Comparison of ENCODE assay signal across 13 cellular contexts in genomic region chr11:128524172-128524571, GRCh38.
DNase-seq lines count a peak whose midpoint lies in the region; ATAC-seq, FAIRE-seq and TF ChIP-seq lines count a peak whose summit lies in the region.
"Had no signal": no experiment of that assay in that cellular context is flagged by ENCODE, and none has a peak within 500 bp of the region (broad histone marks: within the 10 kb centered on the region; RNA-seq: fewer than 3 reads in every experiment).

No MANE protein-coding gene starts in this region.

- no peaks in the 10 kb centered on the region for H3K9me3 ChIP-seq in thoracic aorta

- H3K4me3 ChIP-seq in foreskin fibroblast (ENCODE audit: low read depth in 1 of 2, low read length in 2 of 2) (no peak overlapping the region), thoracic aorta (no peak overlapping the region)
- H3K4me3 ChIP-seq: K562 had no signal

- no peaks in the 10 kb centered on the region for H3K36me3 ChIP-seq in thoracic aorta

- peak overlapping the region; percentile 96 for H3K4me3 Mint-ChIP-seq in activated naive CD4-positive, alpha-beta T cell treated with anti-CD3 and anti-CD28 coated beads, Interleukin-2, amount 10 ng/mL, durations not matched to agents 7 days and 5 days
- peak overlapping the region; percentile 96 for H3K4me3 Mint-ChIP-seq in activated CD8-positive, alpha-beta T cell treated with anti-CD3 and anti-CD28 coated beads, Interleukin-2, amount 10 ng/mL, durations not matched to agents 7 days and 5 days

- FAIRE-seq in urothelium cell line (lab: Jason Lieb, UNC): no peak
- FAIRE-seq: K562 had no signal

- POLR2A ChIA-PET in activated CD8-positive, alpha-beta T cell treated with anti-CD3 and anti-CD28 coated beads, Interleukin-2, amount 10 ng/mL, durations not matched to agents 7 days and 5 days (lab: Charles Lee): interaction anchor here (0.9 to 20.4 kb wide), 13 partner anchors 15 to 225 kb away, joined by 3 to 652 read pairs (median 6); no protein-coding TSS in a partner anchor

- no peaks in the 10 kb centered on the region for H3K9me3 Mint-ChIP-seq in activated naive CD4-positive, alpha-beta T cell treated with anti-CD3 and anti-CD28 coated beads, Interleukin-2, amount 10 ng/mL, durations not matched to agents 7 days and 5 days
- H3K9me3 Mint-ChIP-seq in activated CD8-positive, alpha-beta T cell treated with anti-CD3 and anti-CD28 coated beads, Interleukin-2, amount 10 ng/mL, durations not matched to agents 7 days and 5 days (ENCODE audit: insufficient read depth): no peaks in the 10 kb centered on the region

- H3K27me3 Mint-ChIP-seq in activated naive CD4-positive, alpha-beta T cell treated with anti-CD3 and anti-CD28 coated beads, Interleukin-2, amount 10 ng/mL, durations not matched to agents 7 days and 5 days: no peaks in the 10 kb centered on the region
- H3K27me3 Mint-ChIP-seq in activated CD8-positive, alpha-beta T cell treated with anti-CD3 and anti-CD28 coated beads, Interleukin-2, amount 10 ng/mL, durations not matched to agents 7 days and 5 days (ENCODE audit: low read depth): no peaks in the 10 kb centered on the region

- no peak for DNase-seq in activated naive CD4-positive, alpha-beta T cell treated with anti-CD3 and anti-CD28 coated beads, Interleukin-2, amount 10 ng/mL, durations not matched to agents 7 days and 5 days
- no peak for DNase-seq in activated naive CD4-positive, alpha-beta T cell treated with Interleukin-2 at 50 U/mL for 16 hours
- DNase-seq in activated CD8-positive, alpha-beta T cell treated with anti-CD3 and anti-CD28 coated beads, Interleukin-2, amount 10 ng/mL, durations not matched to agents 7 days and 5 days: no peak
- DNase-seq in foreskin fibroblast: peak; percentile 48 to 66
- no peak for DNase-seq in thoracic aorta (ENCODE audit: low spot score)
- no peak for DNase-seq in COLO668 (lab: John Stamatoyannopoulos, UW; ENCODE audit: unreplicated experiment)
- DNase-seq in NCI-H1436 (lab: John Stamatoyannopoulos, UW): no peak
- no peak for DNase-seq in urothelium cell line (ENCODE audit: low spot score)
- DNase-seq: activated gamma-delta T cell, C1 segment of cervical spinal cord, erythroblast had no signal

- H3K27ac ChIP-seq in thoracic aorta: peak overlapping the region; percentile 98 to 99

- H3K36me3 Mint-ChIP-seq in activated naive CD4-positive, alpha-beta T cell treated with anti-CD3 and anti-CD28 coated beads, Interleukin-2, amount 10 ng/mL, durations not matched to agents 7 days and 5 days: peaks cover 26% of the 10 kb centered on the region
- H3K36me3 Mint-ChIP-seq in activated CD8-positive, alpha-beta T cell treated with anti-CD3 and anti-CD28 coated beads, Interleukin-2, amount 10 ng/mL, durations not matched to agents 7 days and 5 days (ENCODE audit: low read depth): peaks cover 26% of the 10 kb centered on the region

- peaks cover 28 to 37% of the 10 kb centered on the region in 2 donors for H3K4me1 ChIP-seq in thoracic aorta (ENCODE audit: control insufficient read depth in 1 of 2, low read depth in 2 of 2)

- no peaks in the 10 kb centered on the region for H3K27me3 ChIP-seq in thoracic aorta (replicated peaks; ENCODE audit: insufficient read depth)

- H3K4me1 Mint-ChIP-seq in activated naive CD4-positive, alpha-beta T cell treated with anti-CD3 and anti-CD28 coated beads, Interleukin-2, amount 10 ng/mL, durations not matched to agents 7 days and 5 days: peaks cover 62% of the 10 kb centered on the region
- H3K4me1 Mint-ChIP-seq in activated CD8-positive, alpha-beta T cell treated with anti-CD3 and anti-CD28 coated beads, Interleukin-2, amount 10 ng/mL, durations not matched to agents 7 days and 5 days (ENCODE audit: low read depth): peaks cover 59% of the 10 kb centered on the region

- ATAC-seq in activated CD8-positive, alpha-beta T cell treated with anti-CD3 and anti-CD28 coated beads, Interleukin-2, amount 10 ng/mL, durations not matched to agents 7 days and 5 days: no peak
- no peak for ATAC-seq in thoracic aorta (ENCODE audit: insufficient number of reproducible peaks, low FRiP score, low read depth)
- ATAC-seq: K562, sciatic nerve had no signal

- H3K27ac Mint-ChIP-seq in activated naive CD4-positive, alpha-beta T cell treated with anti-CD3 and anti-CD28 coated beads, Interleukin-2, amount 10 ng/mL, durations not matched to agents 7 days and 5 days: peak overlapping the region; percentile 100
- peak overlapping the region; percentile 93 for H3K27ac Mint-ChIP-seq in activated CD8-positive, alpha-beta T cell treated with anti-CD3 and anti-CD28 coated beads, Interleukin-2, amount 10 ng/mL, durations not matched to agents 7 days and 5 days

- no peak for TF ChIP-seq CTCF in foreskin fibroblast (IDR thresholded peaks at IDR 0.05; ENCODE audit: low read depth, low read length)
- no peak for TF ChIP-seq CTCF in thoracic aorta (IDR thresholded peaks at IDR 0.05)

- CTCF ChIA-PET in activated naive CD4-positive, alpha-beta T cell treated with anti-CD3 and anti-CD28 coated beads, Interleukin-2, amount 10 ng/mL, durations not matched to agents 7 days and 5 days (lab: Charles Lee): interaction anchor here (1.1 to 2.5 kb wide), 5 partner anchors 15 to 219 kb away, joined by 3 to 11 read pairs (median 5); no protein-coding TSS in a partner anchor
- CTCF ChIA-PET in activated CD8-positive, alpha-beta T cell treated with anti-CD3 and anti-CD28 coated beads, Interleukin-2, amount 10 ng/mL, durations not matched to agents 7 days and 5 days (lab: Charles Lee): interaction anchor here (1.8 to 5.2 kb wide), 3 partner anchors 30 to 106 kb away, joined by 10 to 95 read pairs (median 29); no protein-coding TSS in a partner anchor

Comparison
In these comparisons a context has a peak if more than half of its experiments do, and no peak if none do; other contexts are left out.
1. DNase-seq: peak in foreskin fibroblast (2 of 2); none in activated naive CD4-positive, alpha-beta T cell treated with anti-CD3 and anti-CD28 coated beads, Interleukin-2, amount 10 ng/mL, durations not matched to agents 7 days and 5 days (single experiment), activated naive CD4-positive, alpha-beta T cell treated with Interleukin-2 at 50 U/mL for 16 hours (single experiment), activated CD8-positive, alpha-beta T cell treated with anti-CD3 and anti-CD28 coated beads, Interleukin-2, amount 10 ng/mL, durations not matched to agents 7 days and 5 days (single experiment), thoracic aorta (single experiment), COLO668 (single experiment), NCI-H1436 (single experiment) and urothelium cell line (single experiment).